8 cellular contexts compared by ENCODE assay signal in the genomic region with DNA sequence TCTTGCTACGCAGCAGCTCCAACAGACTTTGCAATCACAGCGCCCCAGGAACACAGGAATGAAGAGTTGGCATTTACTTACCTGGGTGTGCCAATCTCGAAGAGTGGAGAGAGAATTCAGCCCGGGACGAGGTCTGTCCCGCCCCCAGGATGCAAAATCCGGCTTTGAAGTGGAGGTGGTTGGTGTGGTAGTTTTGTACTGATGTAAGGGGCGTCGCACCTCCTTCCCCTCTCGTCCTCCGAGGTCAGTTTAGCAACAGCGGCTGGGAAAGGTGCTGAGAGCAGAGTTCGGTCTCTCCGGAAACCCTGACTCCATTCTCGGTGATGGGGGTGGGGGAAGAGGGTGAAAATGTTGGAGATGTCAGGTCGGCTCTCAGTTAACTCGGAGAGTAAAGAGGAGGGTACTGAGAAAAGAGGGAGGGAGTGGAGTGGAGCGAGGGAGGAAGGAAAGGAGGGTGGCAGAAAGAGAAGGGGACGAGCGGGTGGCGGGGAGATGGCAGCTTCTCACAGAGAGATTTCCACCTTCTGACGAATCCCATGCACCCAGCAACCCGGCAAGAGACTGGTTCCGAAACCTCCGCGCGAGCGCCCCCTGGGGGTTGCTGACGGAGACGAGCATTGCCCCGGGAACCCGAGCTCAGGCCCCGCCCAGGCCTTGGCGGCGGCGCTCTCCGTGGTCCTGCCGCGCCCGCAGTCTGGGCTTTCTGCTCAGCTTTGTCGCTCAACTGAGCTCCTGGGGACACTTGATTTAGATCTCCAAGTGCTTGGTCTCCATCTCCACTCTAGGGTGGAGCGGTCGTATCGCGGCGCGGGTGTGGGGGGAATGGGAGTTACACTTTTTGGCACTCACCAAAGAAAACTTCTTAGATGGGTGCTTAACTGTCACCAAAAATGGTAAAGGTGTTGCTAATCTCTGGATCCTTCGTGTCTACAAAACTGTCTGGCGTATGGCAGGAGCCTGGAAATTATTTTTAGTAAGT. TPM values are rescaled to one million over a fixed set of nuclear protein-coding genes. Genes with fewer than 3 reads are reported as not detected.
DNase-seq lines count a peak whose midpoint lies in the region; ATAC-seq and TF ChIP-seq lines count a peak whose summit lies in the region.

CPNE4 (minus strand) TSS at position 529 of the 979 bp plus-strand sequence.

- H3K4me2 ChIP-seq in hepatocyte = peak within 1 kb of the TSS; percentile 70

- TF ChIP-seq CTCF in GM10248 (IDR thresholded peaks at IDR 0.05; ENCODE audit: control extremely low read depth, extremely low read depth, low read depth, missing control alignments) (peak; percentile 50), astrocyte of the cerebellum (IDR thresholded peaks at IDR 0.05; ENCODE audit: low read depth, low read length, missing control alignments) (peak; percentile 89), hepatocyte (IDR thresholded peaks at IDR 0.05; ENCODE audit: poor library complexity) (peak; percentile 97)

- no peak within 1 kb of the TSS for H3K27ac ChIP-seq in hepatocyte

- no peaks in the 10 kb centered on the region for H3K9me3 ChIP-seq in hepatocyte (ENCODE audit: low read depth)

- DNase-seq in GM10248 (ENCODE audit: extremely low spot score) (peak; percentile 85), NCI-H146 treated with DMSO at 0.1 percent for 48 hours (lab: John Stamatoyannopoulos, UW; ENCODE audit: unreplicated experiment) (peak; percentile 66), T-helper 1 cell (peak in 4 of 5 donors; percentile 26 to 58 (median 40)), astrocyte of the cerebellum (ENCODE audit: low read depth) (peak; percentile 38), hepatocyte (ENCODE audit: low spot score) (peak; percentile 93), renal cortical epithelial cell (ENCODE audit: low read depth) (peak; percentile 52)

- H3K4me3 ChIP-seq in astrocyte of the cerebellum (ENCODE audit: low read depth, low read length) = peak within 1 kb of the TSS; percentile 43
- no peak within 1 kb of the TSS for H3K4me3 ChIP-seq in hepatocyte

- CTCF ChIA-PET in GM10248 (lab: Yijun Ruan, JAX) = interaction anchor here (0.6 to 2.5 kb wide), 18 partner anchors 10 to 1002 kb away, joined by 3 to 10 read pairs (median 4); partner anchors contain the start of gene NUDT16

- H3K79me2 ChIP-seq in hepatocyte = no peaks in the 10 kb centered on the region

- in situ Hi-C loops in astrocyte of the cerebellum (cut with HindIII; ENCODE audit: low sequenced_read_pairs) = loop anchor here (25.0 kb wide), 1 partner anchor 972 kb away; no protein-coding TSS in a partner anchor

- peaks cover 69% of the 10 kb centered on the region for H3K27me3 ChIP-seq in hepatocyte

- H2AFZ ChIP-seq in hepatocyte = no peak within 1 kb of the TSS

- H3K36me3 ChIP-seq in hepatocyte (replicated peaks; ENCODE audit: insufficient read depth, low read depth) = no peaks in the 10 kb centered on the region

- no peaks in the 10 kb centered on the region for H4K20me1 ChIP-seq in hepatocyte (ENCODE audit: insufficient read depth, poor library complexity, severe bottlenecking)

- WGBS in hepatocyte (ENCODE audit: low lambda C conversion rate, missing lambda C conversion rate) = 5% methylated on average over 45 of the region's 49 CpGs

- H3K9me2 ChIP-seq in hepatocyte (replicated peaks; ENCODE audit: insufficient read depth) = no peaks in the 10 kb centered on the region

- POLR2A ChIA-PET in GM10248 (lab: Yijun Ruan, JAX) = no interaction called here

- no peaks in the 10 kb centered on the region for H3K4me1 ChIP-seq in hepatocyte (ENCODE audit: insufficient read depth)

- ATAC-seq in HG02852 (IDR thresholded peaks at IDR 0.05; ENCODE audit: unreplicated experiment) = peak; percentile 97
- no peak for ATAC-seq in HG03378 (IDR thresholded peaks at IDR 0.05; ENCODE audit: unreplicated experiment)

RNA-seq across cellular contexts. Expression of gene CPNE4, which starts in this region (rescaled TPM):
- 0.37 and 1.8 TPM in 2 replicates for total RNA-seq in hepatocyte
- polyA plus RNA-seq in hepatocyte = 0.52 and 0.95 TPM in 2 replicates
- 0.05 and 0.35 TPM in 2 replicates for total RNA-seq in renal cortical epithelial cell

Comparison
In these comparisons a context has a peak if more than half of its experiments do, and no peak if none do; other contexts are left out.
1. Peak in DNase-seq in renal cortical epithelial cell; RNA of the gene not detected or under 1 TPM.
2. DNase-seq: peak in every context shown above with its lines; median percentile 93 in hepatocyte; 85 in GM10248; 66 in NCI-H146 treated with DMSO at 0.1 percent for 48 hours; 52 in renal cortical epithelial cell; 40 in T-helper 1 cell; 38 in astrocyte of the cerebellum.